In the genomic region with DNA sequence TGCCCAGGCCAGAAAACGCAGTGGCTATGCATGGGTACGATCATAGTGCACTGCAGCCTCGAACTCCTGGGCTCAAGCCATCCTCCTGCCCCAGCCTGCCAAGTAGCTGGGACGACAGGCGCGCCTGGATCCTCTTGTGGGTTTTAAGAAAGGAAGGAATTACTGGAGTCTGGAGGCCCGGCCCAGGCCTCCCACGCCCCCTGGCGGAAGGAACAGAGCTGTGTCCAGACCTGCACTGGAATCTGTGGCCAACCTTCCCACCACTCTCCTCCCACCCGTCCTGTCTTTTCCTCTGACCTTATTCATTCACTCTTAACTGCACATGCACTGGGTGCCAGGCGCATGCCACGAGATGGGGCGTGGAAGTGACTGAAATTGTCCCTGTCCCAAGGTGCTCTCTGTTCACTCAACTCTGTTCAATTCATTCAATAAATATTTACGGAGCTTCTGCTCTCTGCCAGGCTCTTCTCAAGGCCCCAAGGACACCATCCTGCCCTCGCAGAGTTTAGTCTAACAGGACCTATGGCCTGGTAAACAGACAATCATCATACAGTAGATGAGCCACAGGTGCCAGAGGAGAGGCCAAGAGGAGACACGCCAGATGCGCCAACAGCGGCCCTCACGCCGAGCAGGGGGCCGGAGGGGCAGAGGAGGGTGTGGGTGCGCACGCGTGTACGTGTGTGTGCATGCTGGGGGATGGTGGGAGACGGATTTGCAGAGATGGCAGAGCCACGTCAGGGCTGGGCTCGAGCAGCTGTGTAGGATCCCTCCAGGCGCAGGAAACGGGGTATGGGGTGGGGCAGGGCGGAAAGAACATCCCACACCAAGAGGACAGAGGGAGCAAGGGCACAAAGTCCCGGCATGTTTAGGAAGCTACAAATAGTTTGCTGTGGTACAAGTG, we compare ENCODE assay signal across 8 cellular contexts. TPM values are rescaled to one million over a fixed set of nuclear protein-coding genes. Genes with fewer than 3 reads are reported as not detected.
DNase-seq lines count a peak whose midpoint lies in the region; ATAC-seq, FAIRE-seq and TF ChIP-seq lines count a peak whose summit lies in the region.

No MANE protein-coding gene starts in this region.

- H3K4me3 ChIP-seq in A673 (ENCODE audit: low read depth, low read length, poor library complexity, severe bottlenecking) (no peak overlapping the region), NB4 (ENCODE audit: low read depth, low read length) (no peak overlapping the region), SK-N-SH (ENCODE audit: low read depth in 2 of 2, low read length in 1 of 2) (no peak overlapping the region)

- TF ChIP-seq CTCF in A673 (conservative IDR thresholded peaks at IDR 0.05; ENCODE audit: low read depth, low read length) (peak; percentile 91), NB4 (IDR thresholded peaks at IDR 0.05; ENCODE audit: low read depth, low read length) (peak; percentile 94), SK-N-SH (IDR thresholded peaks at IDR 0.05) (peak; percentile 88)

- TF ChIP-seq RAD21 in SK-N-SH (IDR thresholded peaks at IDR 0.05; ENCODE audit: low read length): peak; percentile 83

- CTCF ChIA-PET in A673 (lab: Charles Lee) (interaction anchor here (0.6 to 1.8 kb wide), 5 partner anchors 14 to 669 kb away, joined by 3 to 11 read pairs (median 4); a partner anchor contains a TSS), SK-N-SH (lab: Yijun Ruan, JAX) (interaction anchor here (0.5 to 7.1 kb wide), 56 partner anchors 9 to 672 kb away, joined by 3 to 89 read pairs (median 4); a partner anchor contains a TSS)

- BruUV-seq in A673 (replicated peaks; lab: Mats Ljungman, UMichigan): no TSS peak

- H3K79me2 ChIP-seq in SK-N-SH (ENCODE audit: insufficient read depth): no peaks in the 10 kb centered on the region

- H2AFZ ChIP-seq in SK-N-SH (ENCODE audit: low read depth): peak overlapping the region; percentile 16; the same call in 1 of the 2 replicates

- no peak overlapping the region for H3K4me2 ChIP-seq in SK-N-SH

- intact Hi-C loops in A673 (cut with micrococcal nuclease; ENCODE audit: unreplicated experiment) (loop anchor here (1.0 kb wide), 1 partner anchor 234 kb away; no protein-coding TSS in a partner anchor), left cardiac atrium (cut with DNase I) (loop anchor here in 1 of 2 donors (1.0 to 2.0 kb wide), 2 partner anchors 44 to 79 kb away; no protein-coding TSS in a partner anchor)

- DNase-seq in A673 (ENCODE audit: low spot score) (peak; percentile 84), GM12891 (ENCODE audit: insufficient read length, low spot score) (peak; percentile 77), NB4 (ENCODE audit: low read depth) (peak; percentile 75), SK-N-SH (peak; percentile 90), amniotic epithelial cell (ENCODE audit: low read depth) (peak; percentile 74), left cardiac atrium (peak; percentile 87), putamen (ENCODE audit: low spot score) (peak; percentile 32)

- no peak overlapping the region for H3K9ac ChIP-seq in SK-N-SH

- peak; percentile 86 to 93 for ATAC-seq in left cardiac atrium
- no peak for ATAC-seq in GM21526 (IDR thresholded peaks at IDR 0.05; ENCODE audit: low FRiP score, unreplicated experiment)

- no peaks in the 10 kb centered on the region for H3K4me1 ChIP-seq in A673 (ENCODE audit: insufficient read depth, low read length, poor library complexity, severe bottlenecking)
- H3K4me1 ChIP-seq in SK-N-SH (ENCODE audit: control insufficient read depth in 1 of 2, insufficient read depth in 2 of 2, low read depth in 1 of 2, low read length in 1 of 2): peaks cover 0 to 15% of the 10 kb centered on the region in 2 experiments; a peak in 1 of 4 replicates

- H3F3A ChIP-seq in SK-N-SH (replicated peaks; ENCODE audit: insufficient read depth): no peaks in the 10 kb centered on the region

- H3K9me3 ChIP-seq in A673 (ENCODE audit: low read depth, low read length, poor library complexity, severe bottlenecking) (no peaks in the 10 kb centered on the region), SK-N-SH (no peaks in the 10 kb centered on the region)

- POLR2A ChIA-PET in A673 (lab: Charles Lee; ENCODE audit: low non-redundant PET): interaction anchor here (0.6 kb wide), 1 partner anchor 853 kb away, joined by 3 read pairs; no protein-coding TSS in a partner anchor
- POLR2A ChIA-PET in SK-N-SH (lab: Yijun Ruan, JAX): no interaction called here

- H3K27me3 ChIP-seq in A673 (replicated peaks; ENCODE audit: insufficient read depth, low read depth, low read length, poor library complexity): no peaks in the 10 kb centered on the region
- peaks cover 5% of the 10 kb centered on the region; the same call in 1 of the 2 replicates for H3K27me3 ChIP-seq in SK-N-SH (ENCODE audit: insufficient read depth)

- 60% methylated on average over 29 of the region's 32 CpGs for WGBS in SK-N-SH (ENCODE audit: low lambda C conversion rate)

- H3K36me3 ChIP-seq in A673 (ENCODE audit: insufficient read depth, low read length, poor library complexity, severe bottlenecking) (no peaks in the 10 kb centered on the region), SK-N-SH (replicated peaks in 1 of 2; ENCODE audit: control insufficient read depth in 1 of 2, insufficient read depth in 2 of 2, low read length in 1 of 2) (no peaks in the 10 kb centered on the region)

- H3K27ac ChIP-seq in A673 (ENCODE audit: low read depth, low read length, poor library complexity, severe bottlenecking): no peak overlapping the region
- no peak overlapping the region for H3K27ac ChIP-seq in SK-N-SH (ENCODE audit: low read depth in 2 of 2, low read length in 1 of 2)

- peak; percentile 78 for FAIRE-seq in GM12891 (lab: Jason Lieb, UNC)

- TF ChIP-seq POLR2A in GM12891 (IDR thresholded peaks at IDR 0.05; ENCODE audit: low read depth, low read length) (no peak), NB4 (IDR thresholded peaks at IDR 0.05; ENCODE audit: extremely low read depth, insufficient read length) (no peak)

- TF ChIP-seq EP300 in SK-N-SH (IDR thresholded peaks at IDR 0.05; ENCODE audit: borderline replicate concordance in 1 of 2, low read depth in 1 of 2, low read length in 1 of 2): no peak

- H3K9me2 ChIP-seq in SK-N-SH: no peaks in the 10 kb centered on the region

- no peaks in the 10 kb centered on the region for H4K20me1 ChIP-seq in SK-N-SH (ENCODE audit: insufficient read depth)

TF ChIP-seq in GM12891, 5 proteins besides CTCF, POLR2A, EP300 and RAD21:
- TF ChIP-seq POU2F2 (IDR thresholded peaks at IDR 0.05; ENCODE audit: low read depth, low read length): no peak
- no peak for TF ChIP-seq PAX5 (IDR thresholded peaks at IDR 0.05; ENCODE audit: insufficient read depth, low read length, severe bottlenecking)

TF ChIP-seq in SK-N-SH, 30 proteins besides CTCF, POLR2A, EP300 and RAD21:
- TF ChIP-seq SMC3 (IDR thresholded peaks at IDR 0.05; ENCODE audit: low read depth, low read length) (peak; percentile 89), FOSL2 (IDR thresholded peaks at IDR 0.05; ENCODE audit: borderline replicate concordance, low read depth) (no peak)

RNA-seq across cellular contexts. Expression of a gene that starts 13.7 kb away (rescaled TPM):
- total RNA-seq in A673 (2021): 166 and 182 TPM in 2 replicates
- polyA plus RNA-seq in GM12891 (2012; ENCODE audit: low read depth, missing spikeins): 81.9 TPM
- polyA plus RNA-seq in SK-N-SH (2012; rRNA removed): 133 and 173 TPM in 2 replicates
- polyA plus RNA-seq in SK-N-SH (2012; cell fraction: cytosol; rRNA removed): 112 and 161 TPM in 2 replicates
- polyA plus RNA-seq in SK-N-SH (2012; cell fraction: nucleus; rRNA removed): 101 and 122 TPM in 2 replicates
- total RNA-seq in left cardiac atrium: 10 to 100 TPM; 47.9 to 54.9 TPM

RNA-seq across cellular contexts. Expression of a gene that starts 44.9 kb away (rescaled TPM):
- 0.43 and 0.76 TPM in 2 replicates for total RNA-seq in A673 (2021)
- 4.5 TPM for polyA plus RNA-seq in GM12891 (2012; ENCODE audit: low read depth, missing spikeins)
- polyA plus RNA-seq in SK-N-SH (2012; rRNA removed): 0.29 and 0.33 TPM in 2 replicates
- 0.12 and 0.17 TPM in 2 replicates for polyA plus RNA-seq in SK-N-SH (2012; cell fraction: cytosol; rRNA removed)
- polyA plus RNA-seq in SK-N-SH (2012; cell fraction: nucleus; rRNA removed): 0.20 and 0.50 TPM in 2 replicates
- total RNA-seq in left cardiac atrium: 1 to 10 TPM in 1 of 2 donors, under 1 TPM in 1; 0.74 to 3.1 TPM

RNA-seq across cellular contexts. Expression of a gene that starts 54.6 kb away (rescaled TPM):
- total RNA-seq in A673 (2021): 0.85 and 1.3 TPM in 2 replicates
- polyA plus RNA-seq in GM12891 (2012; ENCODE audit: low read depth, missing spikeins): 0.12 TPM
- 0.02 TPM in 1 of 2 replicates, not detected in the other for polyA plus RNA-seq in SK-N-SH (2012; rRNA removed)
- polyA plus RNA-seq in SK-N-SH (2012; cell fraction: cytosol; rRNA removed): not detected in 2 replicates
- polyA plus RNA-seq in SK-N-SH (2012; cell fraction: nucleus; rRNA removed): 0.01 TPM in 1 of 2 replicates, not detected in the other
- not detected for total RNA-seq in left cardiac atrium

Comparison
In these comparisons a context has a peak if more than half of its experiments do, and no peak if none do; other contexts are left out.
1. DNase-seq: peak in every context shown above with its lines; median percentile 90 in SK-N-SH; 87 in left cardiac atrium; 84 in A673; 77 in GM12891; 75 in NB4; 74 in amniotic epithelial cell; 32 in putamen.